3 cellular contexts compared by ENCODE assay signal in genomic region chr6:144307880-144308279, GRCh38.
A peak's percentile ranks its signal among the peaks of the same experiment; 100 is the strongest.
TF ChIP-seq lines count a peak whose summit lies in the region.

No MANE protein-coding gene starts in this region.

TF ChIP-seq in GM23338, 12 proteins besides CTCF, POLR2A, EP300 and RAD21 (continues in another document):
- TF ChIP-seq EZH2phosphoT487 (IDR thresholded peaks at IDR 0.05; ENCODE audit: unreplicated experiment) (no peak), NANOG (IDR thresholded peaks at IDR 0.05; ENCODE audit: borderline replicate concordance) (no peak), POLR2AphosphoS5 (IDR thresholded peaks at IDR 0.05; ENCODE audit: low read depth) (no peak), ZNF331 (CRISPR knock-in tag; IDR thresholded peaks at IDR 0.05; ENCODE audit: low read depth) (no peak)
- TF ChIP-seq, protein P1, sequence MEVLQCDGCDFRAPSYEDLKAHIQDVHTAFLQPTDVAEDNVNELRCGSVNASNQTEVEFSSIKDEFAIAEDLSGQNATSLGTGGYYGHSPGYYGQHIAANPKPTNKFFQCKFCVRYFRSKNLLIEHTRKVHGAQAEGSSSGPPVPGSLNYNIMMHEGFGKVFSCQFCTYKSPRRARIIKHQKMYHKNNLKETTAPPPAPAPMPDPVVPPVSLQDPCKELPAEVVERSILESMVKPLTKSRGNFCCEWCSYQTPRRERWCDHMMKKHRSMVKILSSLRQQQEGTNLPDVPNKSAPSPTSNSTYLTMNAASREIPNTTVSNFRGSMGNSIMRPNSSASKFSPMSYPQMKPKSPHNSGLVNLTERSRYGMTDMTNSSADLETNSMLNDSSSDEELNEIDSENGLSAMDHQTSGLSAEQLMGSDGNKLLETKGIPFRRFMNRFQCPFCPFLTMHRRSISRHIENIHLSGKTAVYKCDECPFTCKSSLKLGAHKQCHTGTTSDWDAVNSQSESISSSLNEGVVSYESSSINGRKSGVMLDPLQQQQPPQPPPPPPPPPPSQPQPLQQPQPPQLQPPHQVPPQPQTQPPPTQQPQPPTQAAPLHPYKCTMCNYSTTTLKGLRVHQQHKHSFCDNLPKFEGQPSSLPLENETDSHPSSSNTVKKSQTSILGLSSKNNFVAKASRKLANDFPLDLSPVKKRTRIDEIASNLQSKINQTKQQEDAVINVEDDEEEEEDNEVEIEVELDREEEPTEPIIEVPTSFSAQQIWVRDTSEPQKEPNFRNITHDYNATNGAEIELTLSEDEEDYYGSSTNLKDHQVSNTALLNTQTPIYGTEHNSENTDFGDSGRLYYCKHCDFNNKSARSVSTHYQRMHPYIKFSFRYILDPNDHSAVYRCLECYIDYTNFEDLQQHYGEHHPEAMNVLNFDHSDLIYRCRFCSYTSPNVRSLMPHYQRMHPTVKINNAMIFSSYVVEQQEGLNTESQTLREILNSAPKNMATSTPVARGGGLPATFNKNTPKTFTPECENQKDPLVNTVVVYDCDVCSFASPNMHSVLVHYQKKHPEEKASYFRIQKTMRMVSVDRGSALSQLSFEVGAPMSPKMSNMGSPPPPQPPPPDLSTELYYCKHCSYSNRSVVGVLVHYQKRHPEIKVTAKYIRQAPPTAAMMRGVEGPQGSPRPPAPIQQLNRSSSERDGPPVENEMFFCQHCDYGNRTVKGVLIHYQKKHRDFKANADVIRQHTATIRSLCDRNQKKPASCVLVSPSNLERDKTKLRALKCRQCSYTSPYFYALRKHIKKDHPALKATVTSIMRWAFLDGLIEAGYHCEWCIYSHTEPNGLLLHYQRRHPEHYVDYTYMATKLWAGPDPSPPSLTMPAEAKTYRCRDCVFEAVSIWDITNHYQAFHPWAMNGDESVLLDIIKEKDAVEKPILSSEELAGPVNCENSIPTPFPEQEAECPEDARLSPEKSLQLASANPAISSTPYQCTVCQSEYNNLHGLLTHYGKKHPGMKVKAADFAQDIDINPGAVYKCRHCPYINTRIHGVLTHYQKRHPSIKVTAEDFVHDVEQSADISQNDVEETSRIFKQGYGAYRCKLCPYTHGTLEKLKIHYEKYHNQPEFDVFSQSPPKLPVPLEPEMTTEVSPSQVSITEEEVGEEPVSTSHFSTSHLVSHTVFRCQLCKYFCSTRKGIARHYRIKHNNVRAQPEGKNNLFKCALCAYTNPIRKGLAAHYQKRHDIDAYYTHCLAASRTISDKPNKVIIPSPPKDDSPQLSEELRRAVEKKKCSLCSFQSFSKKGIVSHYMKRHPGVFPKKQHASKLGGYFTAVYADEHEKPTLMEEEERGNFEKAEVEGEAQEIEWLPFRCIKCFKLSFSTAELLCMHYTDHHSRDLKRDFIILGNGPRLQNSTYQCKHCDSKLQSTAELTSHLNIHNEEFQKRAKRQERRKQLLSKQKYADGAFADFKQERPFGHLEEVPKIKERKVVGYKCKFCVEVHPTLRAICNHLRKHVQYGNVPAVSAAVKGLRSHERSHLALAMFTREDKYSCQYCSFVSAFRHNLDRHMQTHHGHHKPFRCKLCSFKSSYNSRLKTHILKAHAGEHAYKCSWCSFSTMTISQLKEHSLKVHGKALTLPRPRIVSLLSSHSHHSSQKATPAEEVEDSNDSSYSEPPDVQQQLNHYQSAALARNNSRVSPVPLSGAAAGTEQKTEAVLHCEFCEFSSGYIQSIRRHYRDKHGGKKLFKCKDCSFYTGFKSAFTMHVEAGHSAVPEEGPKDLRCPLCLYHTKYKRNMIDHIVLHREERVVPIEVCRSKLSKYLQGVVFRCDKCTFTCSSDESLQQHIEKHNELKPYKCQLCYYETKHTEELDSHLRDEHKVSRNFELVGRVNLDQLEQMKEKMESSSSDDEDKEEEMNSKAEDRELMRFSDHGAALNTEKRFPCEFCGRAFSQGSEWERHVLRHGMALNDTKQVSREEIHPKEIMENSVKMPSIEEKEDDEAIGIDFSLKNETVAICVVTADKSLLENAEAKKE (CRISPR knock-in tag; IDR thresholded peaks at IDR 0.05) = no peak

TF ChIP-seq in HEK293, 187 proteins besides CTCF, POLR2A, EP300 and RAD21:
- TF ChIP-seq ZNF132 (tag by site-specific recombination; IDR thresholded peaks at IDR 0.05; ENCODE audit: borderline replicate concordance) (no peak), PRDM1 (tag by site-specific recombination; IDR thresholded peaks at IDR 0.05) (peak; percentile 53; the same call in 1 of the 2 replicates)

TF ChIP-seq in H1, 55 proteins besides CTCF, POLR2A, EP300 and RAD21:
- TF ChIP-seq ATF3 (IDR thresholded peaks at IDR 0.05; ENCODE audit: insufficient read depth, low read depth, low read length) (peak; percentile 75), CBX5 (IDR thresholded peaks at IDR 0.05; ENCODE audit: low read depth, low read length) (no peak), CEBPB (IDR thresholded peaks at IDR 0.05; ENCODE audit: low read depth, low read length) (peak; percentile 95), NRF1 (IDR thresholded peaks at IDR 0.05; ENCODE audit: low read depth, low read length) (no peak), JUND (IDR thresholded peaks at IDR 0.05; ENCODE audit: low read length) (peak; percentile 66)
TF ChIP-seq in H1: peak in this region for 3.
